ENCODE assay signal across 10 cellular contexts in genomic region chr18:73613706-73614340, GRCh38.
"Had no signal": no experiment of that assay in that cellular context is flagged by ENCODE, and none has a peak within 500 bp of the region (broad histone marks: within the 10 kb centered on the region; RNA-seq: fewer than 3 reads in every experiment).

No MANE protein-coding gene starts in this region.

- H3K9me3 ChIP-seq: tibial nerve, vagina had no signal

- DNase-seq: activated CD4-positive, alpha-beta T cell treated with anti-CD3 and anti-CD28 coated beads, Interleukin-2, amount 10 ng/mL, durations not matched to agents 7 days and 5 days; activated CD4-positive, CD25-positive, alpha-beta regulatory T cell; activated naive CD4-positive, alpha-beta T cell treated with anti-CD3 and anti-CD28 coated beads, Interleukin-2, amount 50 U/mL, for 16 hours; amygdala; foreskin fibroblast; immature natural killer cell; naive thymus-derived CD4-positive, alpha-beta T cell; small intestine had no signal

- H3K4me3 ChIP-seq: tibial nerve, vagina had no signal

- H3K4me1 ChIP-seq: tibial nerve, vagina had no signal

- H3K27ac ChIP-seq: tibial nerve, vagina had no signal

- H3K27me3 ChIP-seq: tibial nerve, vagina had no signal

- H3K36me3 ChIP-seq: tibial nerve, vagina had no signal
